29 cellular contexts compared by ENCODE assay signal in the genomic region with DNA sequence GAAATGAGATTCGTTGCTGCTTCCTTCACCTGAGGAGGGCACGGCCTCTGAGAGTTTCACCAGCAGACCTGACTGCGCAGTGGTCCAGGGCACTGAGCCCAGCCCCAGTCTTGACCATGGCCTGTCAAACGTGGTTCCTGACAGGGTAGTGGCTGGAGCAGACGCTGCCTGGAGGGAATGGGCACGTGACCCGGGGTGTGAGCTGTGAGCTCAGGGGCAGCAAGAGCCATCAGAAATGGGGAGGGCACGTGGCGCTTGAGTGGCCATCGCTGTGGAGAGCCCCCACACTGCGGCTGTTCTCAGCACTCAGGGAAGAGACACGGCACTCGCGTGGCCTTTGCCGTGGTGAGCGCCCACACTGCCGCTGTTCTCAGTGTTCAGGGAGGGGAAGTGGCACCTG.
"Had no signal": no experiment of that assay in that cellular context is flagged by ENCODE, and none has a peak within 500 bp of the region (broad histone marks: within the 10 kb centered on the region; RNA-seq: fewer than 3 reads in every experiment).

No MANE protein-coding gene starts in this region.

- H3K36me3 ChIP-seq: breast epithelium, cardiac muscle cell, colonic mucosa had no signal

- DNase-seq: activated B cell treated with CpG ODN at 0.5 μM for 24 hours; activated CD4-positive, alpha-beta memory T cell treated with anti-CD3 and anti-CD28 coated beads for 36 hours; activated CD4-positive, alpha-beta T cell treated with anti-CD3 and anti-CD28 coated beads, Interleukin-2, amount 10 ng/mL, durations not matched to agents 24 days and 14 days; activated CD8-positive, alpha-beta memory T cell treated with anti-CD3 and anti-CD28 coated beads, Interleukin-2, amount 10 ng/mL, durations not matched to agents 7 days and 5 days; activated CD8-positive, alpha-beta memory T cell treated with anti-CD3 and anti-CD28 coated beads, Interleukin-2, amount 50 U/mL, for 4 hours; activated CD8-positive, alpha-beta T cell treated with anti-CD3 and anti-CD28 coated beads, Interleukin-2, amount 10 ng/mL, durations not matched to agents 7 days and 5 days; activated gamma-delta T cell; activated naive CD4-positive, alpha-beta T cell; activated naive CD4-positive, alpha-beta T cell treated with anti-CD3 and anti-CD28 coated beads, Interleukin-2, amount 10 ng/mL, durations not matched to agents 7 days and 5 days; activated naive CD8-positive, alpha-beta T cell treated with anti-CD3 and anti-CD28 coated beads, Interleukin-2, amount 10 ng/mL, durations not matched to agents 7 days and 5 days; activated T-cell treated with anti-CD3 and anti-CD28 coated beads, Interleukin-2, amount 50 U/mL, for 1 hour; activated T-cell treated with anti-CD3 and anti-CD28 coated beads, Interleukin-2, amount 50 U/mL, for 72 hours; central memory CD4-positive, alpha-beta T cell; cerebellar nuclear complex; colonic mucosa; effector CD8-positive, alpha-beta T cell; esophagus squamous epithelium; foreskin melanocyte; T-helper 1 cell; T-helper 17 cell; T1000; WERI-Rb-1 had no signal

- H3K9me3 ChIP-seq: ascending aorta, breast epithelium, colonic mucosa, esophagus squamous epithelium, gastroesophageal sphincter had no signal

- H3K4me3 ChIP-seq: ascending aorta, breast epithelium, cardiac muscle cell, colonic mucosa, esophagus squamous epithelium, gastroesophageal sphincter had no signal

- H3K27ac ChIP-seq: ascending aorta, breast epithelium, cardiac muscle cell, colonic mucosa, epithelial cell of prostate, esophagus squamous epithelium, gastroesophageal sphincter, WERI-Rb-1 had no signal

- ATAC-seq: activated CD4-positive, CD25-positive, alpha-beta regulatory T cell treated with anti-CD3 and anti-CD28 coated beads, Interleukin-2, amount 50 U/mL, for 24 hours; activated CD8-positive, alpha-beta memory T cell treated with anti-CD3 and anti-CD28 coated beads, Interleukin-2, amount 10 ng/mL, durations not matched to agents 7 days and 5 days; activated CD8-positive, alpha-beta T cell treated with anti-CD3 and anti-CD28 coated beads, Interleukin-2, amount 10 ng/mL, durations not matched to agents 7 days and 5 days; activated naive CD4-positive, alpha-beta T cell treated with anti-CD3 and anti-CD28 coated beads, Interleukin-2, amount 50 U/mL, for 72 hours; activated T-cell treated with anti-CD3 and anti-CD28 coated beads, Interleukin-2, amount 50 U/mL, for 72 hours; gastroesophageal sphincter; T-helper 17 cell had no signal

- H3K27me3 ChIP-seq: ascending aorta, breast epithelium, cardiac muscle cell, colonic mucosa, esophagus squamous epithelium, gastroesophageal sphincter had no signal

- H3K4me1 ChIP-seq: ascending aorta, breast epithelium, colonic mucosa had no signal
